9 cellular contexts compared by ENCODE assay signal in the genomic region with DNA sequence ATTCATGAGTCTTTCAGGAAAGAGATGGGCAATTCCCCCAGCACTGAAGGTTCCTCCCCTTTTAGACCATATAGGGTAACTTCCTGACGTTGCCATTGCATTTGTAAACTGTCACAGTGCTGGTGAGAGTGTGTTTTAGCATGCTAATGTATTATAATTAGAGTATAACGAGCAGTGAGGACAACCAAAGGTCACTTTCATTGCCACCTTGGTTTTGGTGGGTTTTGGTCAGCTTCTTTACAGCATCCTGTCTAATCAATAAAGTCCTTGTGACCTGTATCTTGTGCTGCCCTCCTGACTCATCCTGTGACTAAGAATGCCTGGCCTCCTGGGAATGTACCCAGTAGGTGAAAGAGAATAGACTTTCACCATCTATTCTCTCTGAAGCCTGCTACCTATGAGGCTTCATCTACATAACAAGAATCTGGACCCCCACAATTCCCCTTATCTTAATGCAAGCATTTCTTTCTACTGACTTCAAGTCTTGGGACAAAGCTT.
DNase-seq lines count a peak whose midpoint lies in the region; ATAC-seq and TF ChIP-seq lines count a peak whose summit lies in the region.
"Had no signal": no experiment of that assay in that cellular context is flagged by ENCODE, and none has a peak within 500 bp of the region (broad histone marks: within the 10 kb centered on the region; RNA-seq: fewer than 3 reads in every experiment).

No MANE protein-coding gene starts in this region.

- H3K4me2 ChIP-seq in smooth muscle cell: no peak overlapping the region

- H4K20me1 ChIP-seq in smooth muscle cell (ENCODE audit: low read depth): no peaks in the 10 kb centered on the region

- H3K36me3 ChIP-seq in adrenal gland (replicated peaks in 1 of 2): no peaks in the 10 kb centered on the region
- no peaks in the 10 kb centered on the region for H3K36me3 ChIP-seq in smooth muscle cell (ENCODE audit: low read depth)
- H3K36me3 ChIP-seq in left ventricle myocardium inferior: no peaks in the 10 kb centered on the region
- H3K36me3 ChIP-seq in CD8-positive, alpha-beta T cell (ENCODE audit: insufficient read depth, low read length): no peaks in the 10 kb centered on the region
- H3K36me3 ChIP-seq: heart right ventricle had no signal

- no peak for TF ChIP-seq POLR2A in adrenal gland (IDR thresholded peaks at IDR 0.05)

- no peaks in the 10 kb centered on the region for H3K9me3 Mint-ChIP-seq in activated CD4-positive, alpha-beta T cell treated with anti-CD3 and anti-CD28 coated beads, Interleukin-2, amount 10 ng/mL, durations not matched to agents 24 days and 14 days
- H3K9me3 Mint-ChIP-seq in CD8-positive, alpha-beta T cell: no peaks in the 10 kb centered on the region

- no peak overlapping the region for H3K9ac ChIP-seq in smooth muscle cell (ENCODE audit: low read depth)

- H3K27me3 Mint-ChIP-seq in activated CD4-positive, alpha-beta T cell treated with anti-CD3 and anti-CD28 coated beads, Interleukin-2, amount 10 ng/mL, durations not matched to agents 24 days and 14 days: no peaks in the 10 kb centered on the region
- no peaks in the 10 kb centered on the region for H3K27me3 Mint-ChIP-seq in CD8-positive, alpha-beta T cell (ENCODE audit: low read depth)

- H3F3A ChIP-seq in smooth muscle cell (ENCODE audit: low read depth): no peaks in the 10 kb centered on the region

- H3K4me1 ChIP-seq in adrenal gland (replicated peaks in 1 of 2): no peaks in the 10 kb centered on the region
- peaks cover 14% of the 10 kb centered on the region for H3K4me1 ChIP-seq in smooth muscle cell (ENCODE audit: low read depth)
- no peaks in the 10 kb centered on the region for H3K4me1 ChIP-seq in left ventricle myocardium inferior
- H3K4me1 ChIP-seq in CD8-positive, alpha-beta T cell (ENCODE audit: insufficient read depth, low read length): no peaks in the 10 kb centered on the region
- H3K4me1 ChIP-seq: heart right ventricle had no signal

- H3K27me3 ChIP-seq in adrenal gland: no peaks in the 10 kb centered on the region
- no peaks in the 10 kb centered on the region for H3K27me3 ChIP-seq in smooth muscle cell (ENCODE audit: low read depth)
- H3K27me3 ChIP-seq in left ventricle myocardium inferior (ENCODE audit: low read depth): no peaks in the 10 kb centered on the region
- H3K27me3 ChIP-seq in CD8-positive, alpha-beta T cell (ENCODE audit: insufficient read depth, low read length): no peaks in the 10 kb centered on the region
- H3K27me3 ChIP-seq: heart right ventricle had no signal

- 60 to 88% (median 78%) methylated on average over 2 of the region's 2 CpGs for WGBS in adrenal gland, 4 donors
- WGBS in smooth muscle cell (ENCODE audit: low lambda C conversion rate): 32% methylated on average over 2 of the region's 2 CpGs

- no peak overlapping the region for H3K4me3 ChIP-seq in adrenal gland
- H3K4me3 ChIP-seq in smooth muscle cell: no peak overlapping the region
- H3K4me3 ChIP-seq in left ventricle myocardium inferior: no peak overlapping the region
- no peak overlapping the region for H3K4me3 ChIP-seq in CD8-positive, alpha-beta T cell (ENCODE audit: low read depth, low read length)
- H3K4me3 ChIP-seq: heart right ventricle had no signal

- intact Hi-C loops in activated CD4-positive, alpha-beta T cell treated with anti-CD3 and anti-CD28 coated beads, Interleukin-2, amount 10 ng/mL, durations not matched to agents 24 days and 14 days (cut with micrococcal nuclease): loop anchor here (1.0 to 2.0 kb wide), 2 partner anchors 53 to 75 kb away; no protein-coding TSS in a partner anchor
- intact Hi-C loops in adrenal gland (cut with DNase I) (no loop called here), left ventricle myocardium inferior (cut with micrococcal nuclease) (no loop called here)
- intact Hi-C loops in CD8-positive, alpha-beta T cell (cut with DNase I, micrococcal nuclease): no loop called here

- H3K79me2 ChIP-seq in smooth muscle cell (ENCODE audit: low read depth): no peaks in the 10 kb centered on the region

- POLR2A ChIA-PET in CD8-positive, alpha-beta T cell (lab: Charles Lee): interaction anchor here (0.6 kb wide), 1 partner anchor 1506 kb away, joined by 3 read pairs; no protein-coding TSS in a partner anchor

- peak overlapping the region; percentile 74 for H3K27ac Mint-ChIP-seq in activated CD4-positive, alpha-beta T cell treated with anti-CD3 and anti-CD28 coated beads, Interleukin-2, amount 10 ng/mL, durations not matched to agents 24 days and 14 days
- H3K27ac Mint-ChIP-seq in CD8-positive, alpha-beta T cell: no peak overlapping the region

- H3K4me1 Mint-ChIP-seq in activated CD4-positive, alpha-beta T cell treated with anti-CD3 and anti-CD28 coated beads, Interleukin-2, amount 10 ng/mL, durations not matched to agents 24 days and 14 days: peaks cover 20% of the 10 kb centered on the region
- no peaks in the 10 kb centered on the region for H3K4me1 Mint-ChIP-seq in CD8-positive, alpha-beta T cell (ENCODE audit: low read depth)

- no peak for TF ChIP-seq CTCF in adrenal gland (IDR thresholded peaks at IDR 0.05)
- TF ChIP-seq CTCF in smooth muscle cell (IDR thresholded peaks at IDR 0.05; ENCODE audit: borderline replicate concordance, insufficient read depth, poor library complexity, severe bottlenecking): no peak
- no peak for TF ChIP-seq CTCF in left ventricle myocardium inferior (IDR thresholded peaks at IDR 0.05; ENCODE audit: borderline replicate concordance)
- no peak for TF ChIP-seq CTCF in CD8-positive, alpha-beta T cell (IDR thresholded peaks at IDR 0.05)

- DNase-seq in activated CD4-positive, alpha-beta T cell treated with anti-CD3 and anti-CD28 coated beads, Interleukin-2, amount 10 ng/mL, durations not matched to agents 24 days and 14 days: no peak
- no peak for DNase-seq in activated CD4-positive, alpha-beta T cell treated with anti-CD3 and anti-CD28 coated beads, Interleukin-2, amount 50 U/mL, for 4 hours
- DNase-seq in adrenal gland (peak in 4 of 7 donors; percentile 20 to 49 (median 32)), smooth muscle cell (lab: John Stamatoyannopoulos, UW; ENCODE audit: unreplicated experiment) (no peak), left ventricle myocardium inferior (no peak), NCI-H510A treated with DMSO at 0.1 percent for 48 hours (lab: John Stamatoyannopoulos, UW) (no peak)
- DNase-seq in CD8-positive, alpha-beta T cell: no peak
- DNase-seq: heart right ventricle had no signal

- ATAC-seq in HG03354 (IDR thresholded peaks at IDR 0.05; ENCODE audit: poor library complexity, severe bottlenecking, unreplicated experiment): peak; percentile 84
- no peak for ATAC-seq in CD8-positive, alpha-beta T cell
- ATAC-seq: heart right ventricle had no signal

- no peak overlapping the region for H3K27ac ChIP-seq in adrenal gland
- peak overlapping the region; percentile 19 for H3K27ac ChIP-seq in smooth muscle cell (ENCODE audit: low read depth)
- no peak overlapping the region for H3K27ac ChIP-seq in left ventricle myocardium inferior (replicated peaks)
- no peak overlapping the region for H3K27ac ChIP-seq in CD8-positive, alpha-beta T cell (ENCODE audit: low read depth, low read length)
- H3K27ac ChIP-seq: heart right ventricle had no signal

- no peaks in the 10 kb centered on the region for H3K36me3 Mint-ChIP-seq in activated CD4-positive, alpha-beta T cell treated with anti-CD3 and anti-CD28 coated beads, Interleukin-2, amount 10 ng/mL, durations not matched to agents 24 days and 14 days (ENCODE audit: low read depth)
- H3K36me3 Mint-ChIP-seq in CD8-positive, alpha-beta T cell: no peaks in the 10 kb centered on the region

- H3K9me3 ChIP-seq in adrenal gland (replicated peaks in 1 of 3) (no peaks in the 10 kb centered on the region), smooth muscle cell (replicated peaks; ENCODE audit: low read depth) (no peaks in the 10 kb centered on the region), left ventricle myocardium inferior (replicated peaks) (no peaks in the 10 kb centered on the region)
- H3K9me3 ChIP-seq in CD8-positive, alpha-beta T cell (ENCODE audit: low read length): no peaks in the 10 kb centered on the region
- H3K9me3 ChIP-seq: heart right ventricle had no signal

- CTCF ChIA-PET in CD8-positive, alpha-beta T cell (lab: Charles Lee): no interaction called here

- no peak overlapping the region for H3K4me3 Mint-ChIP-seq in activated CD4-positive, alpha-beta T cell treated with anti-CD3 and anti-CD28 coated beads, Interleukin-2, amount 10 ng/mL, durations not matched to agents 24 days and 14 days
- no peak overlapping the region for H3K4me3 Mint-ChIP-seq in CD8-positive, alpha-beta T cell

- no peak overlapping the region for H2AFZ ChIP-seq in smooth muscle cell (ENCODE audit: low read depth)

Comparison
In these comparisons a context has a peak if more than half of its experiments do, and no peak if none do; other contexts are left out.
1. DNase-seq: peak in adrenal gland (4 of 7); none in activated CD4-positive, alpha-beta T cell treated with anti-CD3 and anti-CD28 coated beads, Interleukin-2, amount 10 ng/mL, durations not matched to agents 24 days and 14 days (single experiment), activated CD4-positive, alpha-beta T cell treated with anti-CD3 and anti-CD28 coated beads, Interleukin-2, amount 50 U/mL, for 4 hours (0 of 2), smooth muscle cell (single experiment), left ventricle myocardium inferior (single experiment), CD8-positive, alpha-beta T cell (0 of 7) and NCI-H510A treated with DMSO at 0.1 percent for 48 hours (single experiment).